In the genomic region with DNA sequence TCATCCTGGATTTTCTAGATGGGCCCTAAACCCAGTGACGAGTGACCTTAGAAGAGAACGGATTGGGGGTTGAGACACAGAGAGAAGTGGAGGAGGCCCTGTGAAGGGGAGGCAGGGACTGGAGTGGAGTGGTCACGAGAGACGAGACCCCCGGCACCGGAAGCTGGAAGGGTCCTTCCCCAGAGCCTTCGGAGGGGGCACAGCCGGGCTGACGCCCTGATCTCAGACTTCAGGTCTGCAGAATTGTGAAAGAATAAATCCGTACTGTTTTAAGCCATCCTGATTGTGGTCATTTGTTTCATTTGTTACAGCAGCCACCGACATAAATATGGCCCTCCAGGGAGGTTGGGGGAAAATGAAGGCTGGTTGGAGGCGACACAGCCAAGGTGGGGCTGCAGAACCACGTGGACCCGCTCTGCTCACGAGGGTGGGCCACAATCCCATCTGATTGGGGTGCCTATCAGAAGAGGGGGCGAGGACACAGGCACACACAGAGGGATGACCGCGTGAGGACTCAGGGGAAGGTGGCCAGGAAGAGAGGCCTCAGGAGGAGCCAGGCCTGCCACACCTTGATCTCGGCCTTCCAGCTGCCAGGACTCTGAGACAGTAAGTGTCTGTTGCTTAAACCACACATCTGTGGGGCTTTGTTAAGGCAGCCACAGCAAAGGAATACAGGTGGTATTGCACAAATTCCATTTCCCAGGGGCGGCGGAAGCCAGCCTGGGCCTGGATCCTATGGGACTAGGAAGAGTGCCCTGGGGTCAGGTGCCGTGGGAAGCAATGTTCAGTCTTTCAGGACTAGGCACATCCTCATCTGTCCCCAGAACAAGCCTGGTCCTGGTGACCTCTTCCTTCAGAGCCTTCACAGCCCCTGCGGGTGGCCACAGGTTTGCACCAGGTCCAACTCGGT, we compare ENCODE assay signal across 27 cellular contexts.
DNase-seq lines count a peak whose midpoint lies in the region; ATAC-seq, FAIRE-seq and TF ChIP-seq lines count a peak whose summit lies in the region.
"Had no signal": no experiment of that assay in that cellular context is flagged by ENCODE, and none has a peak within 500 bp of the region (broad histone marks: within the 10 kb centered on the region; RNA-seq: fewer than 3 reads in every experiment).

No MANE protein-coding gene starts in this region.

- H2AFZ ChIP-seq in hepatocyte = no peak overlapping the region
- H2AFZ ChIP-seq: GM23338 had no signal

- H3K27ac Mint-ChIP-seq in MCF 10A (ENCODE audit: low read depth, unreplicated experiment) (no peak overlapping the region), nephron progenitor cell (peak overlapping the region; percentile 22)
- H3K27ac Mint-ChIP-seq: GM23338 had no signal

- no peaks in the 10 kb centered on the region for H3K79me2 ChIP-seq in hepatocyte

- POLR2A ChIA-PET in MCF 10A (lab: Yijun Ruan, JAX) = no interaction called here

- WGBS in aorta, 2 donors = 63 to 71% methylated on average over 23 to 24 of the region's 24 CpGs
- 91% methylated on average over 24 of the region's 24 CpGs for WGBS in hepatocyte (ENCODE audit: low lambda C conversion rate, missing lambda C conversion rate)

- peak overlapping the region; percentile 43 to 66 for H3K27ac ChIP-seq in breast epithelium
- no peak overlapping the region for H3K27ac ChIP-seq in aorta (ENCODE audit: low read depth in 1 of 2, low read length in 2 of 2)
- no peak overlapping the region for H3K27ac ChIP-seq in hepatocyte
- H3K27ac ChIP-seq: KMS-11 had no signal

- FAIRE-seq in bronchial epithelial cell (lab: Jason Lieb, UNC) = peak; percentile 7
- FAIRE-seq: GM12892, HTR-8/SVneo, RCC 7860 had no signal

- H3K4me1 Mint-ChIP-seq in MCF 10A (ENCODE audit: insufficient read depth, unreplicated experiment) = no peaks in the 10 kb centered on the region
- peaks cover 13% of the 10 kb centered on the region for H3K4me1 Mint-ChIP-seq in nephron progenitor cell
- H3K4me1 Mint-ChIP-seq: CD8-positive, alpha-beta memory T cell; GM23338 had no signal

- H3K27me3 Mint-ChIP-seq in MCF 10A (ENCODE audit: insufficient read depth, unreplicated experiment) (no peaks in the 10 kb centered on the region), nephron progenitor cell (ENCODE audit: low read depth, poor library complexity) (peaks cover 27% of the 10 kb centered on the region)

- CTCF ChIA-PET in MCF 10A (lab: Yijun Ruan, JAX) = interaction anchor here (0.7 kb wide), 2 partner anchors 91 to 723 kb away, joined by 3 read pairs; no protein-coding TSS in a partner anchor

- H4K20me1 ChIP-seq in hepatocyte (ENCODE audit: insufficient read depth, poor library complexity, severe bottlenecking) = no peaks in the 10 kb centered on the region

- intact Hi-C loops in breast epithelium (cut with DNase I; ENCODE audit: low total_unique reads) (loop anchor here (2.0 kb wide), 1 partner anchor 17 kb away; no protein-coding TSS in a partner anchor), MCF 10A (cut with micrococcal nuclease) (no loop called here), aorta (cut with DNase I) (no loop called here)

- no peaks in the 10 kb centered on the region for H3K9me3 ChIP-seq in breast epithelium
- no peaks in the 10 kb centered on the region for H3K9me3 ChIP-seq in aorta (ENCODE audit: control insufficient read depth, low read length)
- H3K9me3 ChIP-seq in hepatocyte (ENCODE audit: low read depth) = no peaks in the 10 kb centered on the region

- H3K27me3 ChIP-seq in breast epithelium (no peaks in the 10 kb centered on the region), bronchial epithelial cell (ENCODE audit: control insufficient read depth, insufficient read depth, low read length) (no peaks in the 10 kb centered on the region), aorta (ENCODE audit: control insufficient read depth in 1 of 2, insufficient read depth in 2 of 2, low read length in 1 of 2) (no peaks in the 10 kb centered on the region), hepatocyte (no peaks in the 10 kb centered on the region)

- no peaks in the 10 kb centered on the region for H3K4me1 ChIP-seq in breast epithelium
- no peaks in the 10 kb centered on the region for H3K4me1 ChIP-seq in aorta (ENCODE audit: control insufficient read depth in 1 of 2, insufficient read depth in 2 of 2, low read length in 2 of 2)
- no peaks in the 10 kb centered on the region for H3K4me1 ChIP-seq in hepatocyte (ENCODE audit: insufficient read depth)

- H3K36me3 ChIP-seq in breast epithelium (no peaks in the 10 kb centered on the region), bronchial epithelial cell (ENCODE audit: control insufficient read depth, insufficient read depth, low read length) (no peaks in the 10 kb centered on the region), aorta (ENCODE audit: control insufficient read depth in 1 of 2, insufficient read depth in 2 of 2, low read length in 1 of 2) (no peaks in the 10 kb centered on the region), hepatocyte (replicated peaks; ENCODE audit: insufficient read depth, low read depth) (no peaks in the 10 kb centered on the region)

- H3K4me3 Mint-ChIP-seq in MCF 10A (ENCODE audit: unreplicated experiment) (no peak overlapping the region), nephron progenitor cell (no peak overlapping the region)
- H3K4me3 Mint-ChIP-seq: CD8-positive, alpha-beta memory T cell; GM23338 had no signal

- ATAC-seq in aorta (ENCODE audit: low FRiP score) = no peak
- ATAC-seq in HG03354 (IDR thresholded peaks at IDR 0.05; ENCODE audit: poor library complexity, severe bottlenecking, unreplicated experiment) = no peak
- no peak for ATAC-seq in SK-N-SH treated with all-trans-retinoic acid at 6 μM for 48 hours
- ATAC-seq: GM23338, HCT116 had no signal

- DNase-seq in breast epithelium (ENCODE audit: low spot score in 2 of 2) = peak in 1 of 2 donors; percentile 61
- DNase-seq in MCF 10A (ENCODE audit: unreplicated experiment) = no peak
- DNase-seq in bronchial epithelial cell (ENCODE audit: low read depth) = no peak
- no peak for DNase-seq in nephron progenitor cell
- DNase-seq in aorta = peak; percentile 23 to 57
- DNase-seq in hepatocyte (ENCODE audit: low spot score) = no peak
- DNase-seq: AML-193; C1 segment of cervical spinal cord; Calu3; CD8-positive, alpha-beta memory T cell; DMS153; IMR-90; NCI-H1105; NCI-H146; NCI-H2029; NCI-H2227 treated with DMSO at 0.1 percent for 48 hours; NCI-H510A treated with DMSO at 0.1 percent for 48 hours; NCI-H82; Right ventricle myocardium superior had no signal

- no TSS peak for BruUV-seq in MCF 10A (replicated peaks; lab: Mats Ljungman, UMichigan)

- peaks cover 23% of the 10 kb centered on the region for H3K9me3 Mint-ChIP-seq in MCF 10A (ENCODE audit: unreplicated experiment)
- peaks cover 5% of the 10 kb centered on the region for H3K9me3 Mint-ChIP-seq in nephron progenitor cell

- no peaks in the 10 kb centered on the region for H3K36me3 Mint-ChIP-seq in MCF 10A (ENCODE audit: insufficient read depth, unreplicated experiment)
- no peaks in the 10 kb centered on the region for H3K36me3 Mint-ChIP-seq in nephron progenitor cell (ENCODE audit: low read depth)
- H3K36me3 Mint-ChIP-seq: CD8-positive, alpha-beta memory T cell had no signal

- TF ChIP-seq CTCF in breast epithelium (IDR thresholded peaks at IDR 0.05) (no peak), MCF 10A (IDR thresholded peaks at IDR 0.05; ENCODE audit: unreplicated experiment) (no peak), bronchial epithelial cell (IDR thresholded peaks at IDR 0.05; ENCODE audit: insufficient read depth, low read length, severe bottlenecking) (no peak), nephron progenitor cell (IDR thresholded peaks at IDR 0.05) (no peak), hepatocyte (IDR thresholded peaks at IDR 0.05; ENCODE audit: poor library complexity) (no peak)

- H3K4me2 ChIP-seq in hepatocyte = no peak overlapping the region
- H3K4me2 ChIP-seq: GM23338, KMS-11 had no signal

- H3K4me3 ChIP-seq in breast epithelium (no peak overlapping the region), bronchial epithelial cell (ENCODE audit: low read depth, low read length) (no peak overlapping the region), aorta (ENCODE audit: low read length in 2 of 2) (no peak overlapping the region), hepatocyte (no peak overlapping the region)
- H3K4me3 ChIP-seq: GM23338 had no signal

- no peaks in the 10 kb centered on the region for H3K9me2 ChIP-seq in hepatocyte (replicated peaks; ENCODE audit: insufficient read depth)

- no peak for TF ChIP-seq POLR2A in breast epithelium (IDR thresholded peaks at IDR 0.05)

TF ChIP-seq in SK-N-SH treated with all-trans-retinoic acid at 6 μM for 48 hours, 23 proteins besides CTCF, POLR2A, EP300 and RAD21 (continues in another document):
- TF ChIP-seq, protein P1, sequence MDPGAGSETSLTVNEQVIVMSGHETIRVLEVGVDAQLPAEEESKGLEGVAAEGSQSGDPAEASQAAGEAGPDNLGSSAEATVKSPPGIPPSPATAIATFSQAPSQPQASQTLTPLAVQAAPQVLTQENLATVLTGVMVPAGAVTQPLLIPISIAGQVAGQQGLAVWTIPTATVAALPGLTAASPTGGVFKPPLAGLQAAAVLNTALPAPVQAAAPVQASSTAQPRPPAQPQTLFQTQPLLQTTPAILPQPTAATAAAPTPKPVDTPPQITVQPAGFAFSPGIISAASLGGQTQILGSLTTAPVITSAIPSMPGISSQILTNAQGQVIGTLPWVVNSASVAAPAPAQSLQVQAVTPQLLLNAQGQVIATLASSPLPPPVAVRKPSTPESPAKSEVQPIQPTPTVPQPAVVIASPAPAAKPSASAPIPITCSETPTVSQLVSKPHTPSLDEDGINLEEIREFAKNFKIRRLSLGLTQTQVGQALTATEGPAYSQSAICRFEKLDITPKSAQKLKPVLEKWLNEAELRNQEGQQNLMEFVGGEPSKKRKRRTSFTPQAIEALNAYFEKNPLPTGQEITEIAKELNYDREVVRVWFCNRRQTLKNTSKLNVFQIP (CRISPR knock-in tag; IDR thresholded peaks at IDR 0.05; ENCODE audit: borderline replicate concordance, low read depth) = no peak
- TF ChIP-seq TOX (CRISPR knock-in tag; IDR thresholded peaks at IDR 0.05; ENCODE audit: borderline replicate concordance) = no peak
- TF ChIP-seq ZNF8 (CRISPR knock-in tag; IDR thresholded peaks at IDR 0.05) = no peak
- TF ChIP-seq, protein P2, sequence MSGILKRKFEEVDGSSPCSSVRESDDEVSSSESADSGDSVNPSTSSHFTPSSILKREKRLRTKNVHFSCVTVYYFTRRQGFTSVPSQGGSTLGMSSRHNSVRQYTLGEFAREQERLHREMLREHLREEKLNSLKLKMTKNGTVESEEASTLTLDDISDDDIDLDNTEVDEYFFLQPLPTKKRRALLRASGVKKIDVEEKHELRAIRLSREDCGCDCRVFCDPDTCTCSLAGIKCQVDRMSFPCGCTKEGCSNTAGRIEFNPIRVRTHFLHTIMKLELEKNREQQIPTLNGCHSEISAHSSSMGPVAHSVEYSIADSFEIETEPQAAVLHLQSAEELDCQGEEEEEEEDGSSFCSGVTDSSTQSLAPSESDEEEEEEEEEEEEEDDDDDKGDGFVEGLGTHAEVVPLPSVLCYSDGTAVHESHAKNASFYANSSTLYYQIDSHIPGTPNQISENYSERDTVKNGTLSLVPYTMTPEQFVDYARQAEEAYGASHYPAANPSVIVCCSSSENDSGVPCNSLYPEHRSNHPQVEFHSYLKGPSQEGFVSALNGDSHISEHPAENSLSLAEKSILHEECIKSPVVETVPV (CRISPR knock-in tag; IDR thresholded peaks at IDR 0.05) = no peak
- no peak for TF ChIP-seq ISL1 (CRISPR knock-in tag; IDR thresholded peaks at IDR 0.05)
- no peak for TF ChIP-seq ZNF565 (CRISPR knock-in tag; conservative IDR thresholded peaks at IDR 0.05; ENCODE audit: low read depth)
- TF ChIP-seq OSR1 (CRISPR knock-in tag; IDR thresholded peaks at IDR 0.05) = no peak

Comparison
In these comparisons a context has a peak if more than half of its experiments do, and no peak if none do; other contexts are left out.
1. DNase-seq: peak in aorta (2 of 2); none in MCF 10A (single experiment), bronchial epithelial cell (single experiment), nephron progenitor cell (single experiment) and hepatocyte (single experiment).
2. H3K27ac ChIP-seq: peak in breast epithelium (2 of 2); none in aorta (0 of 2) and hepatocyte (single experiment).